In the genomic region with DNA sequence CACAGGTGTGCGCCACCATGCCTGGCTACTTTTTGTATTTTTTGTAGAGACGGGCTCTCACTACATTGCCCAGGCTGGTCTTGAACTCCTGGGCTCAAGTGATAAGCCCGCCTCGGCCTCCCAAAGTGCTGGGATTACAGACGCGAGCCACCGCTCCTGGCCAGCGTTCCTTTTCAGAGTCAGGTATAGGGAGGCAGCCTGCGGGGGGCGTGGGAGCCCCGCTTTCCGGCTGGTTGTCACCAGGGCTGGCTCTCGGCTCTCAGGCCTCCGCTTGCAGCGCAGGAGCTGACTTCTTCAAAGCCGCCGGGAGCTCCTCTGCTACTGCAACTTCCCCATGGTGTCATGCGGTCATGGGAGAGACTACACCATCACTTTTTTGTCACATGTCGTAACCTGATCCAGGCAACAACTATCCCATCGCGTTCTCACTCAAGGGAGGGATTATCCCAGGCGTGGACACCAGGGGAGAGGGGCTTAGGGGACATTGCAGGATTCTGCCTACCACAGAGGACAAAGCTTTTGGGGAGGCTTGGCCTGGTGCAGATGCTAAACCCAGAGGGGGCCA, we compare ENCODE assay signal across 2 cellular contexts.
TF ChIP-seq lines count a peak whose summit lies in the region.

No MANE protein-coding gene starts in this region.

TF ChIP-seq in WTC11, 78 proteins besides CTCF, POLR2A, EP300 and RAD21 (continued from another document):
- TF ChIP-seq, protein P1, sequence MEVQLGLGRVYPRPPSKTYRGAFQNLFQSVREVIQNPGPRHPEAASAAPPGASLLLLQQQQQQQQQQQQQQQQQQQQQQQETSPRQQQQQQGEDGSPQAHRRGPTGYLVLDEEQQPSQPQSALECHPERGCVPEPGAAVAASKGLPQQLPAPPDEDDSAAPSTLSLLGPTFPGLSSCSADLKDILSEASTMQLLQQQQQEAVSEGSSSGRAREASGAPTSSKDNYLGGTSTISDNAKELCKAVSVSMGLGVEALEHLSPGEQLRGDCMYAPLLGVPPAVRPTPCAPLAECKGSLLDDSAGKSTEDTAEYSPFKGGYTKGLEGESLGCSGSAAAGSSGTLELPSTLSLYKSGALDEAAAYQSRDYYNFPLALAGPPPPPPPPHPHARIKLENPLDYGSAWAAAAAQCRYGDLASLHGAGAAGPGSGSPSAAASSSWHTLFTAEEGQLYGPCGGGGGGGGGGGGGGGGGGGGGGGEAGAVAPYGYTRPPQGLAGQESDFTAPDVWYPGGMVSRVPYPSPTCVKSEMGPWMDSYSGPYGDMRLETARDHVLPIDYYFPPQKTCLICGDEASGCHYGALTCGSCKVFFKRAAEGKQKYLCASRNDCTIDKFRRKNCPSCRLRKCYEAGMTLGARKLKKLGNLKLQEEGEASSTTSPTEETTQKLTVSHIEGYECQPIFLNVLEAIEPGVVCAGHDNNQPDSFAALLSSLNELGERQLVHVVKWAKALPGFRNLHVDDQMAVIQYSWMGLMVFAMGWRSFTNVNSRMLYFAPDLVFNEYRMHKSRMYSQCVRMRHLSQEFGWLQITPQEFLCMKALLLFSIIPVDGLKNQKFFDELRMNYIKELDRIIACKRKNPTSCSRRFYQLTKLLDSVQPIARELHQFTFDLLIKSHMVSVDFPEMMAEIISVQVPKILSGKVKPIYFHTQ (CRISPR knock-in tag; IDR thresholded peaks at IDR 0.05) = no peak
- TF ChIP-seq ZNF138 (CRISPR knock-in tag; conservative IDR thresholded peaks at IDR 0.05) (no peak), ZNF263 (CRISPR knock-in tag; IDR thresholded peaks at IDR 0.05; ENCODE audit: low read depth) (no peak)
- TF ChIP-seq, protein P2, sequence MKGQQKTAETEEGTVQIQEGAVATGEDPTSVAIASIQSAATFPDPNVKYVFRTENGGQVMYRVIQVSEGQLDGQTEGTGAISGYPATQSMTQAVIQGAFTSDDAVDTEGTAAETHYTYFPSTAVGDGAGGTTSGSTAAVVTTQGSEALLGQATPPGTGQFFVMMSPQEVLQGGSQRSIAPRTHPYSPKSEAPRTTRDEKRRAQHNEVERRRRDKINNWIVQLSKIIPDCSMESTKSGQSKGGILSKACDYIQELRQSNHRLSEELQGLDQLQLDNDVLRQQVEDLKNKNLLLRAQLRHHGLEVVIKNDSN (CRISPR knock-in tag; IDR thresholded peaks at IDR 0.05) = peak; percentile 68; the same call in 1 of the 2 replicates

TF ChIP-seq in HepG2, 621 proteins besides CTCF, POLR2A, EP300 and RAD21 (continued from another document and continues in another):
- TF ChIP-seq CEBPB (IDR thresholded peaks at IDR 0.05; ENCODE audit: borderline replicate concordance, low read depth, low read length) = peak; percentile 29; the same call in 1 of the 2 replicates
- TF ChIP-seq YY1 (IDR thresholded peaks at IDR 0.05; ENCODE audit: insufficient read depth, insufficient replicate concordance, low read depth, low read length) = peak; percentile 22
- TF ChIP-seq JUNB (CRISPR knock-in tag; IDR thresholded peaks at IDR 0.05; ENCODE audit: borderline replicate concordance) = no peak
- no peak for TF ChIP-seq JDP2 (CRISPR knock-in tag; IDR thresholded peaks at IDR 0.05; ENCODE audit: borderline replicate concordance)
- no peak for TF ChIP-seq ZNF24 (IDR thresholded peaks at IDR 0.05)
- no peak for TF ChIP-seq ZNF446 (CRISPR knock-in tag; IDR thresholded peaks at IDR 0.05)
- TF ChIP-seq IKZF1 (IDR thresholded peaks at IDR 0.05) = no peak
- no peak; the same call in 1 of the 2 replicates for TF ChIP-seq ZNF460 (CRISPR knock-in tag; IDR thresholded peaks at IDR 0.05; ENCODE audit: borderline replicate concordance)
- TF ChIP-seq PHF5A (CRISPR knock-in tag; IDR thresholded peaks at IDR 0.05; ENCODE audit: low read depth, unreplicated experiment) = no peak
- no peak for TF ChIP-seq ZNF44 (CRISPR knock-in tag; IDR thresholded peaks at IDR 0.05)
- no peak for TF ChIP-seq FOXA1 (IDR thresholded peaks at IDR 0.05)
- TF ChIP-seq FOXA1 (CRISPR knock-in tag; IDR thresholded peaks at IDR 0.05) = no peak
- TF ChIP-seq PCBP2 (optimal IDR thresholded peaks at IDR 0.05; ENCODE audit: low read depth, low read length, poor library complexity, severe bottlenecking) = no peak
- TF ChIP-seq ZNF558 (CRISPR knock-in tag; IDR thresholded peaks at IDR 0.05; ENCODE audit: borderline replicate concordance) = no peak
- TF ChIP-seq, protein P3, sequence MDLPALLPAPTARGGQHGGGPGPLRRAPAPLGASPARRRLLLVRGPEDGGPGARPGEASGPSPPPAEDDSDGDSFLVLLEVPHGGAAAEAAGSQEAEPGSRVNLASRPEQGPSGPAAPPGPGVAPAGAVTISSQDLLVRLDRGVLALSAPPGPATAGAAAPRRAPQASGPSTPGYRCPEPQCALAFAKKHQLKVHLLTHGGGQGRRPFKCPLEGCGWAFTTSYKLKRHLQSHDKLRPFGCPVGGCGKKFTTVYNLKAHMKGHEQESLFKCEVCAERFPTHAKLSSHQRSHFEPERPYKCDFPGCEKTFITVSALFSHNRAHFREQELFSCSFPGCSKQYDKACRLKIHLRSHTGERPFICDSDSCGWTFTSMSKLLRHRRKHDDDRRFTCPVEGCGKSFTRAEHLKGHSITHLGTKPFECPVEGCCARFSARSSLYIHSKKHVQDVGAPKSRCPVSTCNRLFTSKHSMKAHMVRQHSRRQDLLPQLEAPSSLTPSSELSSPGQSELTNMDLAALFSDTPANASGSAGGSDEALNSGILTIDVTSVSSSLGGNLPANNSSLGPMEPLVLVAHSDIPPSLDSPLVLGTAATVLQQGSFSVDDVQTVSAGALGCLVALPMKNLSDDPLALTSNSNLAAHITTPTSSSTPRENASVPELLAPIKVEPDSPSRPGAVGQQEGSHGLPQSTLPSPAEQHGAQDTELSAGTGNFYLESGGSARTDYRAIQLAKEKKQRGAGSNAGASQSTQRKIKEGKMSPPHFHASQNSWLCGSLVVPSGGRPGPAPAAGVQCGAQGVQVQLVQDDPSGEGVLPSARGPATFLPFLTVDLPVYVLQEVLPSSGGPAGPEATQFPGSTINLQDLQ (CRISPR knock-in tag; IDR thresholded peaks at IDR 0.05) = no peak
- TF ChIP-seq, protein P4, sequence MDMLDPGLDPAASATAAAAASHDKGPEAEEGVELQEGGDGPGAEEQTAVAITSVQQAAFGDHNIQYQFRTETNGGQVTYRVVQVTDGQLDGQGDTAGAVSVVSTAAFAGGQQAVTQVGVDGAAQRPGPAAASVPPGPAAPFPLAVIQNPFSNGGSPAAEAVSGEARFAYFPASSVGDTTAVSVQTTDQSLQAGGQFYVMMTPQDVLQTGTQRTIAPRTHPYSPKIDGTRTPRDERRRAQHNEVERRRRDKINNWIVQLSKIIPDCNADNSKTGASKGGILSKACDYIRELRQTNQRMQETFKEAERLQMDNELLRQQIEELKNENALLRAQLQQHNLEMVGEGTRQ (IDR thresholded peaks at IDR 0.05; ENCODE audit: low read depth, low read length) = peak; percentile 52
- TF ChIP-seq, protein P4 (CRISPR knock-in tag; IDR thresholded peaks at IDR 0.05; ENCODE audit: borderline replicate concordance) = peak; percentile 25; the same call in 1 of the 2 replicates
- no peak for TF ChIP-seq NR1H2 (CRISPR knock-in tag; IDR thresholded peaks at IDR 0.05; ENCODE audit: borderline replicate concordance, low read depth)
- TF ChIP-seq ZSCAN22 (CRISPR knock-in tag; IDR thresholded peaks at IDR 0.05) = no peak
- no peak for TF ChIP-seq MED8 (CRISPR knock-in tag; IDR thresholded peaks at IDR 0.05; ENCODE audit: insufficient replicate concordance)
- peak; percentile 33; the same call in 1 of the 2 replicates for TF ChIP-seq STAG1 (CRISPR knock-in tag; IDR thresholded peaks at IDR 0.05)
- TF ChIP-seq NFKB2 (CRISPR knock-in tag; IDR thresholded peaks at IDR 0.05; ENCODE audit: borderline replicate concordance) = peak; percentile 13; the same call in 1 of the 2 replicates
- TF ChIP-seq THAP11 (CRISPR knock-in tag; IDR thresholded peaks at IDR 0.05) = no peak
- TF ChIP-seq BHLHE40 (IDR thresholded peaks at IDR 0.05; ENCODE audit: low read length) = peak; percentile 84
- 0 out of 2 replicates have a peak, but pooled peaks have one; percentile 19 for TF ChIP-seq TBX2 (CRISPR knock-in tag; IDR thresholded peaks at IDR 0.05; ENCODE audit: borderline replicate concordance)
- TF ChIP-seq KDM6A (CRISPR knock-in tag; IDR thresholded peaks at IDR 0.05; ENCODE audit: low read depth) = no peak
- TF ChIP-seq ZNF333 (CRISPR knock-in tag; IDR thresholded peaks at IDR 0.05; ENCODE audit: borderline replicate concordance) = no peak
- TF ChIP-seq ZNF138 (CRISPR knock-in tag; IDR thresholded peaks at IDR 0.05; ENCODE audit: low read depth) = no peak
- no peak for TF ChIP-seq ZNF850 (CRISPR knock-in tag; conservative IDR thresholded peaks at IDR 0.05)
- TF ChIP-seq KMT2A (CRISPR knock-in tag; IDR thresholded peaks at IDR 0.05) = no peak
- TF ChIP-seq ZSCAN29 (CRISPR knock-in tag; conservative IDR thresholded peaks at IDR 0.05) = no peak
- no peak for TF ChIP-seq NR2C2 (CRISPR knock-in tag; IDR thresholded peaks at IDR 0.05; ENCODE audit: borderline replicate concordance)
- TF ChIP-seq ZNF883 (CRISPR knock-in tag; IDR thresholded peaks at IDR 0.05; ENCODE audit: not compliant biosample characterization) = no peak
- peak; percentile 73; the same call in 1 of the 2 replicates for TF ChIP-seq SIX1 (CRISPR knock-in tag; IDR thresholded peaks at IDR 0.05; ENCODE audit: borderline replicate concordance)
- TF ChIP-seq, protein P5, sequence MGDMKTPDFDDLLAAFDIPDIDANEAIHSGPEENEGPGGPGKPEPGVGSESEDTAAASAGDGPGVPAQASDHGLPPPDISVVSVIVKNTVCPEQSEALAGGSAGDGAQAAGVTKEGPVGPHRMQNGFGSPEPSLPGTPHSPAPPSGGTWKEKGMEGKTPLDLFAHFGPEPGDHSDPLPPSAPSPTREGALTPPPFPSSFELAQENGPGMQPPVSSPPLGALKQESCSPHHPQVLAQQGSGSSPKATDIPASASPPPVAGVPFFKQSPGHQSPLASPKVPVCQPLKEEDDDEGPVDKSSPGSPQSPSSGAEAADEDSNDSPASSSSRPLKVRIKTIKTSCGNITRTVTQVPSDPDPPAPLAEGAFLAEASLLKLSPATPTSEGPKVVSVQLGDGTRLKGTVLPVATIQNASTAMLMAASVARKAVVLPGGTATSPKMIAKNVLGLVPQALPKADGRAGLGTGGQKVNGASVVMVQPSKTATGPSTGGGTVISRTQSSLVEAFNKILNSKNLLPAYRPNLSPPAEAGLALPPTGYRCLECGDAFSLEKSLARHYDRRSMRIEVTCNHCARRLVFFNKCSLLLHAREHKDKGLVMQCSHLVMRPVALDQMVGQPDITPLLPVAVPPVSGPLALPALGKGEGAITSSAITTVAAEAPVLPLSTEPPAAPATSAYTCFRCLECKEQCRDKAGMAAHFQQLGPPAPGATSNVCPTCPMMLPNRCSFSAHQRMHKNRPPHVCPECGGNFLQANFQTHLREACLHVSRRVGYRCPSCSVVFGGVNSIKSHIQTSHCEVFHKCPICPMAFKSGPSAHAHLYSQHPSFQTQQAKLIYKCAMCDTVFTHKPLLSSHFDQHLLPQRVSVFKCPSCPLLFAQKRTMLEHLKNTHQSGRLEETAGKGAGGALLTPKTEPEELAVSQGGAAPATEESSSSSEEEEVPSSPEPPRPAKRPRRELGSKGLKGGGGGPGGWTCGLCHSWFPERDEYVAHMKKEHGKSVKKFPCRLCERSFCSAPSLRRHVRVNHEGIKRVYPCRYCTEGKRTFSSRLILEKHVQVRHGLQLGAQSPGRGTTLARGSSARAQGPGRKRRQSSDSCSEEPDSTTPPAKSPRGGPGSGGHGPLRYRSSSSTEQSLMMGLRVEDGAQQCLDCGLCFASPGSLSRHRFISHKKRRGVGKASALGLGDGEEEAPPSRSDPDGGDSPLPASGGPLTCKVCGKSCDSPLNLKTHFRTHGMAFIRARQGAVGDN (CRISPR knock-in tag; IDR thresholded peaks at IDR 0.05) = peak; percentile 55
- no peak for TF ChIP-seq ZNF326 (CRISPR knock-in tag; IDR thresholded peaks at IDR 0.05; ENCODE audit: borderline replicate concordance)
- no peak for TF ChIP-seq U2AF1 (optimal IDR thresholded peaks at IDR 0.05; ENCODE audit: low read depth, low read length)
